13 cellular contexts compared by ENCODE assay signal in the genomic region with DNA sequence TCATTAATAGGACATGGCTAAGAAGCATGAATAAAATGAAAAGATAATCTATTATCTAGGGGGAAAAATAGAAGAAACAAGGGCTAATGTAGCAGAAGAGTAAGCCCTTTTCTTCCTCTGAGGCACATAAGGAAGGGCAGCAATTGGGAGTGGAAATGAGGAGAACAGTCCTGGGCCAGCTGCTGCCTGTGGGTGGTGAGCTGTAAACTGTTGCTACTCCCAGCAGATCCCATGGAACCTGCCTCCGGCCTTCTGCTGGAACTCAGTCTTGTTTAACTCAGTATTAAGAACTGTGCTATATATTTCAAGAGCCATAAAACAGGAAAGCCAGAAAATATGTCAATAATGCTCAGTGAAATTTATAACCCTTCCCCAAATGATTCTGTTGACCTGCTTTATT.
"Had no signal": no experiment of that assay in that cellular context is flagged by ENCODE, and none has a peak within 500 bp of the region (broad histone marks: within the 10 kb centered on the region; RNA-seq: fewer than 3 reads in every experiment).

No MANE protein-coding gene starts in this region.

- H3K4me1 Mint-ChIP-seq: activated naive CD8-positive, alpha-beta T cell treated with anti-CD3 and anti-CD28 coated beads, Interleukin-2, amount 10 ng/mL, durations not matched to agents 7 days and 5 days; stimulated activated effector memory CD8-positive, alpha-beta T cell treated with anti-CD3 and anti-CD28 coated beads, Interleukin-12 subunit alpha, Interleukin-12 subunit beta, amount 100 ng/mL, for 72 hours had no signal

- H3K27me3 ChIP-seq: brain microvascular endothelial cell, heart right ventricle, ovary, thyroid gland had no signal

- H3K36me3 Mint-ChIP-seq: activated naive CD8-positive, alpha-beta T cell treated with anti-CD3 and anti-CD28 coated beads, Interleukin-2, amount 10 ng/mL, durations not matched to agents 7 days and 5 days; stimulated activated effector memory CD8-positive, alpha-beta T cell treated with anti-CD3 and anti-CD28 coated beads, Interleukin-12 subunit alpha, Interleukin-12 subunit beta, amount 100 ng/mL, for 72 hours had no signal

- H3K4me3 Mint-ChIP-seq: activated naive CD8-positive, alpha-beta T cell treated with anti-CD3 and anti-CD28 coated beads, Interleukin-2, amount 10 ng/mL, durations not matched to agents 7 days and 5 days; activated T-helper 1 cell treated with anti-CD3 and anti-CD28 coated beads, Interleukin-12 subunit alpha, Interleukin-12 subunit beta, Interleukin-2, Interleukin-4 antibody, amounts not matched to agents 30 ng/mL and 10 ng/mL and 1 ng/mL, durations not matched to agents 14 hours and 24 hours and 36 hours; dendritic cell treated with granulocyte-macrophage colony-stimulating factor and Interleukin-4, amounts not matched to agents 40 ng/mL and 50 ng/mL, for 4 days; stimulated activated effector memory CD8-positive, alpha-beta T cell treated with anti-CD3 and anti-CD28 coated beads, Interleukin-12 subunit alpha, Interleukin-12 subunit beta, amount 100 ng/mL, for 72 hours had no signal

- H3K4me1 ChIP-seq: heart right ventricle, thyroid gland had no signal

- H3K4me3 ChIP-seq: heart right ventricle, ovary, thyroid gland had no signal

- H3K36me3 ChIP-seq: brain microvascular endothelial cell, heart right ventricle, ovary, thyroid gland had no signal

- H3K9me3 Mint-ChIP-seq: activated naive CD8-positive, alpha-beta T cell treated with anti-CD3 and anti-CD28 coated beads, Interleukin-2, amount 10 ng/mL, durations not matched to agents 7 days and 5 days; activated T-helper 1 cell treated with anti-CD3 and anti-CD28 coated beads, Interleukin-12 subunit alpha, Interleukin-12 subunit beta, Interleukin-2, Interleukin-4 antibody, amounts not matched to agents 30 ng/mL and 10 ng/mL and 1 ng/mL, durations not matched to agents 14 hours and 24 hours and 36 hours; dendritic cell treated with granulocyte-macrophage colony-stimulating factor and Interleukin-4, amounts not matched to agents 40 ng/mL and 50 ng/mL, for 4 days had no signal

- DNase-seq: activated naive CD4-positive, alpha-beta T cell; activated naive CD8-positive, alpha-beta T cell treated with anti-CD3 and anti-CD28 coated beads, Interleukin-2, amount 10 ng/mL, durations not matched to agents 7 days and 5 days; brain microvascular endothelial cell; effector memory CD4-positive, alpha-beta T cell; islet precursor cell; mesendoderm; ovary; thyroid gland had no signal

- H3K27ac ChIP-seq: brain microvascular endothelial cell, heart right ventricle, ovary, thyroid gland had no signal

- H3K27ac Mint-ChIP-seq: activated naive CD8-positive, alpha-beta T cell treated with anti-CD3 and anti-CD28 coated beads, Interleukin-2, amount 10 ng/mL, durations not matched to agents 7 days and 5 days; activated T-helper 1 cell treated with anti-CD3 and anti-CD28 coated beads, Interleukin-12 subunit alpha, Interleukin-12 subunit beta, Interleukin-2, Interleukin-4 antibody, amounts not matched to agents 30 ng/mL and 10 ng/mL and 1 ng/mL, durations not matched to agents 14 hours and 24 hours and 36 hours; dendritic cell treated with granulocyte-macrophage colony-stimulating factor and Interleukin-4, amounts not matched to agents 40 ng/mL and 50 ng/mL, for 4 days; stimulated activated effector memory CD8-positive, alpha-beta T cell treated with anti-CD3 and anti-CD28 coated beads, Interleukin-12 subunit alpha, Interleukin-12 subunit beta, amount 100 ng/mL, for 72 hours had no signal

- H3K9me3 ChIP-seq: ovary, thyroid gland had no signal

- ATAC-seq: activated CD4-positive, CD25-positive, alpha-beta regulatory T cell treated with anti-CD3 and anti-CD28 coated beads, Interleukin-2, amount 50 U/mL, for 24 hours; stimulated activated effector memory CD8-positive, alpha-beta T cell treated with anti-CD3 and anti-CD28 coated beads, Interleukin-12 subunit alpha, Interleukin-12 subunit beta, amount 100 ng/mL, for 72 hours had no signal

- H3K27me3 Mint-ChIP-seq: activated naive CD8-positive, alpha-beta T cell treated with anti-CD3 and anti-CD28 coated beads, Interleukin-2, amount 10 ng/mL, durations not matched to agents 7 days and 5 days; dendritic cell treated with granulocyte-macrophage colony-stimulating factor and Interleukin-4, amounts not matched to agents 40 ng/mL and 50 ng/mL, for 4 days had no signal
